Comparison of ENCODE assay signal across 14 cellular contexts in genomic region chr16:84633622-84634021, GRCh38. TPM values are rescaled to one million over a fixed set of nuclear protein-coding genes. Genes with fewer than 3 reads are reported as not detected.
DNase-seq lines count a peak whose midpoint lies in the region; ATAC-seq and TF ChIP-seq lines count a peak whose summit lies in the region.
"Had no signal": no experiment of that assay in that cellular context is flagged by ENCODE, and none has a peak within 500 bp of the region (broad histone marks: within the 10 kb centered on the region; RNA-seq: fewer than 3 reads in every experiment).

No MANE protein-coding gene starts in this region.

- peak; percentile 31 for DNase-seq in NCI-H2029 (lab: John Stamatoyannopoulos, UW)
- no peak for DNase-seq in NCI-H2029 treated with DMSO at 0.1 percent for 48 hours (lab: John Stamatoyannopoulos, UW)
- peak; percentile 73 for DNase-seq in fibroblast of peridontal ligament (ENCODE audit: extremely low read depth)
- DNase-seq in mucosa of gallbladder (ENCODE audit: low spot score): peak; percentile 62
- peak; percentile 74 for DNase-seq in upper lobe of right lung
- no peak for DNase-seq in NCI-H2081 (lab: John Stamatoyannopoulos, UW)
- DNase-seq in NCI-H524 (lab: John Stamatoyannopoulos, UW): no peak
- DNase-seq in activated CD8-positive, alpha-beta memory T cell treated with anti-CD3 and anti-CD28 coated beads, Interleukin-2, amount 50 U/mL, for 48 hours: no peak
- DNase-seq: 8988T; activated CD8-positive, alpha-beta T cell treated with anti-CD3 and anti-CD28 coated beads for 36 hours; activated naive CD4-positive, alpha-beta T cell; cortex of kidney; occipital lobe had no signal

- H3K27ac ChIP-seq in upper lobe of right lung: no peak overlapping the region

- H3K4me1 ChIP-seq in upper lobe of right lung: peaks cover 18% of the 10 kb centered on the region

- H3K36me3 ChIP-seq in upper lobe of right lung: no peaks in the 10 kb centered on the region

- H3K4me3 ChIP-seq in upper lobe of right lung: no peak overlapping the region
- H3K4me3 ChIP-seq: lung had no signal

- intact Hi-C loops in upper lobe of right lung (cut with DNase I): no loop called here

- TF ChIP-seq CTCF in upper lobe of right lung (IDR thresholded peaks at IDR 0.05): no peak

- peak; percentile 77 for ATAC-seq in upper lobe of right lung
- ATAC-seq: activated CD8-positive, alpha-beta T cell treated with anti-CD3 and anti-CD28 coated beads for 36 hours had no signal

- no peaks in the 10 kb centered on the region for H3K9me3 ChIP-seq in upper lobe of right lung

- no peaks in the 10 kb centered on the region for H3K27me3 ChIP-seq in upper lobe of right lung

RNA-seq across cellular contexts. Expression of gene KLHL36, which starts 14.7 kb away (rescaled TPM):
- total RNA-seq in mucosa of gallbladder (76.2 TPM), upper lobe of right lung (56.3 TPM)

RNA-seq across cellular contexts. Expression of gene COTL1, which starts 15.7 kb away (rescaled TPM):
- 129 TPM for total RNA-seq in mucosa of gallbladder
- 129 TPM for total RNA-seq in upper lobe of right lung

Comparison
In these comparisons a context has a peak if more than half of its experiments do, and no peak if none do; other contexts are left out.
1. DNase-seq: peak in NCI-H2029 (single experiment), fibroblast of peridontal ligament (single experiment), mucosa of gallbladder (single experiment) and upper lobe of right lung (single experiment); none in NCI-H2029 treated with DMSO at 0.1 percent for 48 hours (single experiment), NCI-H2081 (0 of 2), NCI-H524 (0 of 2) and activated CD8-positive, alpha-beta memory T cell treated with anti-CD3 and anti-CD28 coated beads, Interleukin-2, amount 50 U/mL, for 48 hours (single experiment).